In the genomic region with DNA sequence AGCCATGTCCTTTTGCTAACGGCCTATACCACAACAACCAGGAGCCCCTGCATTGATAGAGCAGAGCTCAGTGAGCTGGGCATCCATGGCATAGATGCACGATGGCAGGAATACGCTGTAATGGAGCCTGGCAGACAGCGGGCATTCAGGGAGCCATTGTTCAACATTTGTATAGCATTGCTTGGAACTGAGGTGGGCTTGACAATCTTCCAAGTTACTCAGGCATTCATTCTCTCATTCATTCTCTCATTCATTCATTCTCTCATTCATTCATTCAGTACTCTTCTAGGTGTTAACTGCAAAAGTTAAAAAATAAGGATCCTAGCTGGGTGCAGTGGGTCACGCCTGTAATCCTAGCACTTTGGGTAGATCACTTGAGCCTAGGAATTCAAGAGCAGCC, we compare ENCODE assay signal across 18 cellular contexts.
A peak's percentile ranks its signal among the peaks of the same experiment; 100 is the strongest.
DNase-seq lines count a peak whose midpoint lies in the region; ATAC-seq and TF ChIP-seq lines count a peak whose summit lies in the region.
"Had no signal": no experiment of that assay in that cellular context is flagged by ENCODE, and none has a peak within 500 bp of the region (broad histone marks: within the 10 kb centered on the region; RNA-seq: fewer than 3 reads in every experiment).

No MANE protein-coding gene starts in this region.

- no peaks in the 10 kb centered on the region for H3K27me3 ChIP-seq in heart right ventricle
- H3K27me3 ChIP-seq in adipocyte (replicated peaks; ENCODE audit: control insufficient read depth, insufficient read depth, low read length): no peaks in the 10 kb centered on the region
- no peaks in the 10 kb centered on the region for H3K27me3 ChIP-seq in neuronal stem cell (ENCODE audit: control insufficient read depth in 3 of 3, insufficient read depth in 3 of 3, low read depth in 1 of 3, low read length in 3 of 3)
- H3K27me3 ChIP-seq: BLaER1 treated with 17β-estradiol and CSF1 and Interleukin-3, amounts not matched to agents 10 nM and 100 nM had no signal

- H3K18ac ChIP-seq in neuronal stem cell (ENCODE audit: low read length): no peak overlapping the region

- WGBS in heart right ventricle, 2 donors: 90 to 91% methylated on average over 5 of the region's 5 CpGs
- no CpG with 5 or more reads among the region's 5 CpGs for WGBS in neuronal stem cell (ENCODE audit: extremely low coverage in 2 of 2, insufficient read length in 2 of 2, insufficient replicate concordance in 1 of 2), 2 donors

- H2AFZ ChIP-seq in neuronal stem cell (ENCODE audit: low read length): no peak overlapping the region

- H3K9me3 Mint-ChIP-seq in activated T-helper 2 cell treated with anti-CD3 and anti-CD28 coated beads, Interferon-gamma antibody, Interleukin-2, Interleukin-4, amounts not matched to agents 10 μg/mL and 5 μg/mL and 100 μg/mL, durations not matched to agents 14 hours and 24 hours and 36 hours: no peaks in the 10 kb centered on the region
- H3K9me3 Mint-ChIP-seq: CD8-positive, alpha-beta T cell; HFFc6 had no signal

- no peaks in the 10 kb centered on the region for H3K36me3 Mint-ChIP-seq in activated T-helper 2 cell treated with anti-CD3 and anti-CD28 coated beads, Interferon-gamma antibody, Interleukin-2, Interleukin-4, amounts not matched to agents 10 μg/mL and 5 μg/mL and 100 μg/mL, durations not matched to agents 14 hours and 24 hours and 36 hours (ENCODE audit: low read depth)

- H2BK5ac ChIP-seq in neuronal stem cell (ENCODE audit: low read length): no peak overlapping the region

- H4K8ac ChIP-seq in neuronal stem cell (ENCODE audit: low read depth, low read length): no peak overlapping the region

- no peak overlapping the region for H2BK120ac ChIP-seq in neuronal stem cell (ENCODE audit: low read depth, low read length)

- H3K23ac ChIP-seq in neuronal stem cell (ENCODE audit: low read depth, low read length, poor library complexity): no peak overlapping the region

- no peak for DNase-seq in heart right ventricle
- DNase-seq in left ventricle myocardium superior: no peak
- DNase-seq in adipocyte (ENCODE audit: low read depth): no peak
- no peak for DNase-seq in neuronal stem cell (ENCODE audit: low spot score)
- DNase-seq in GM10266 (ENCODE audit: extremely low spot score): no peak
- no peak for DNase-seq in activated T-helper 2 cell treated with anti-CD3 and anti-CD28 coated beads, Interferon-gamma antibody, Interleukin-2, Interleukin-4, amounts not matched to agents 10 μg/mL and 5 μg/mL and 100 μg/mL, durations not matched to agents 14 hours and 24 hours and 36 hours (ENCODE audit: low spot score)
- DNase-seq: 8988T; Calu3; CD8-positive, alpha-beta T cell; GF-D8; GOT3; H7; HFFc6; IMR-90 had no signal

- no peak overlapping the region for H2AK5ac ChIP-seq in neuronal stem cell (ENCODE audit: low read depth, low read length)

- intact Hi-C loops in heart right ventricle (cut with DNase I): loop anchor here in 2 of 10 donors (10.0 kb wide), 1 partner anchor 88 kb away; the partner anchor contains the start of gene MYL12A (in 2 of the 2)
- intact Hi-C loops in left ventricle myocardium superior (cut with micrococcal nuclease): no loop called here
- intact Hi-C loops in activated T-helper 2 cell treated with anti-CD3 and anti-CD28 coated beads, Interferon-gamma antibody, Interleukin-2, Interleukin-4, amounts not matched to agents 10 μg/mL and 5 μg/mL and 100 μg/mL, durations not matched to agents 14 hours and 24 hours and 36 hours (cut with micrococcal nuclease): no loop called here

- no peaks in the 10 kb centered on the region for H3K27me3 Mint-ChIP-seq in activated T-helper 2 cell treated with anti-CD3 and anti-CD28 coated beads, Interferon-gamma antibody, Interleukin-2, Interleukin-4, amounts not matched to agents 10 μg/mL and 5 μg/mL and 100 μg/mL, durations not matched to agents 14 hours and 24 hours and 36 hours (ENCODE audit: low read depth)
- H3K27me3 Mint-ChIP-seq: B cell had no signal

- H3K4ac ChIP-seq in neuronal stem cell (ENCODE audit: low read length): no peak overlapping the region

- H3K4me3 Mint-ChIP-seq in activated T-helper 2 cell treated with anti-CD3 and anti-CD28 coated beads, Interferon-gamma antibody, Interleukin-2, Interleukin-4, amounts not matched to agents 10 μg/mL and 5 μg/mL and 100 μg/mL, durations not matched to agents 14 hours and 24 hours and 36 hours (ENCODE audit: low read depth): no peak overlapping the region
- H3K4me3 Mint-ChIP-seq: B cell; CD8-positive, alpha-beta T cell; HFFc6 had no signal

- no peak overlapping the region for H3K4me2 ChIP-seq in neuronal stem cell (ENCODE audit: insufficient read depth, low read length, poor library complexity, severe bottlenecking)

- H3K9ac ChIP-seq in adipocyte (ENCODE audit: low read length) (peak overlapping the region; percentile 85), neuronal stem cell (ENCODE audit: low read depth, low read length, poor library complexity) (no peak overlapping the region)
- H3K9ac ChIP-seq: BLaER1 treated with 17β-estradiol and CSF1 and Interleukin-3, amounts not matched to agents 10 nM and 100 nM had no signal

- H3K27ac ChIP-seq in heart right ventricle (peak overlapping the region in 6 of 10 donors; percentile 36 to 69 (median 65)), neuronal stem cell (replicated peaks; ENCODE audit: low read length) (no peak overlapping the region)

- H3K9me3 ChIP-seq in heart right ventricle: no peaks in the 10 kb centered on the region
- no peaks in the 10 kb centered on the region for H3K9me3 ChIP-seq in adipocyte (ENCODE audit: control insufficient read depth, low read length)
- no peaks in the 10 kb centered on the region for H3K9me3 ChIP-seq in neuronal stem cell (replicated peaks in 1 of 2; ENCODE audit: control insufficient read depth in 2 of 2, insufficient read depth in 1 of 2, low read depth in 1 of 2, low read length in 2 of 2)

- H3K4me3 ChIP-seq in heart right ventricle (no peak overlapping the region), adipocyte (ENCODE audit: low read length) (no peak overlapping the region), neuronal stem cell (ENCODE audit: low read length in 2 of 2) (no peak overlapping the region)
- H3K4me3 ChIP-seq: BLaER1 treated with 17β-estradiol and CSF1 and Interleukin-3, amounts not matched to agents 10 nM and 100 nM had no signal

- no peak overlapping the region for H3K27ac Mint-ChIP-seq in activated T-helper 2 cell treated with anti-CD3 and anti-CD28 coated beads, Interferon-gamma antibody, Interleukin-2, Interleukin-4, amounts not matched to agents 10 μg/mL and 5 μg/mL and 100 μg/mL, durations not matched to agents 14 hours and 24 hours and 36 hours
- H3K27ac Mint-ChIP-seq: B cell; CD8-positive, alpha-beta T cell; HFFc6 had no signal

- peaks cover 0 to 78% (median 0%) of the 10 kb centered on the region in 9 donors for H3K36me3 ChIP-seq in heart right ventricle
- no peaks in the 10 kb centered on the region for H3K36me3 ChIP-seq in adipocyte (ENCODE audit: control insufficient read depth, insufficient read depth, low read length, severe bottlenecking)
- H3K36me3 ChIP-seq in neuronal stem cell (replicated peaks in 1 of 2; ENCODE audit: control insufficient read depth in 2 of 2, insufficient read depth in 2 of 2, low read length in 2 of 2): no peaks in the 10 kb centered on the region

- no peak for ATAC-seq in heart right ventricle
- no peak for ATAC-seq in left ventricle myocardium superior
- ATAC-seq in GM18909 (IDR thresholded peaks at IDR 0.05; ENCODE audit: poor library complexity, unreplicated experiment): no peak
- ATAC-seq: CD8-positive, alpha-beta T cell; HCT116 had no signal

- TF ChIP-seq CTCF in heart right ventricle (IDR thresholded peaks at IDR 0.05): no peak
- TF ChIP-seq CTCF in GM10266 (IDR thresholded peaks at IDR 0.05; ENCODE audit: control insufficient read depth, insufficient read depth, low read depth, missing control alignments): no peak

- no peak overlapping the region for H3K14ac ChIP-seq in neuronal stem cell (ENCODE audit: low read length)

- no peak overlapping the region for H2BK12ac ChIP-seq in neuronal stem cell (ENCODE audit: low read length)

- no peaks in the 10 kb centered on the region for H3K79me1 ChIP-seq in neuronal stem cell (ENCODE audit: low read depth, low read length)

- H3K4me1 Mint-ChIP-seq in activated T-helper 2 cell treated with anti-CD3 and anti-CD28 coated beads, Interferon-gamma antibody, Interleukin-2, Interleukin-4, amounts not matched to agents 10 μg/mL and 5 μg/mL and 100 μg/mL, durations not matched to agents 14 hours and 24 hours and 36 hours (ENCODE audit: low read depth): no peaks in the 10 kb centered on the region

- H3K4me1 ChIP-seq in heart right ventricle: peaks cover 3 to 54% (median 38%) of the 10 kb centered on the region in 9 donors
- H3K4me1 ChIP-seq in adipocyte (ENCODE audit: control insufficient read depth, insufficient read depth, low read length): peaks cover 36% of the 10 kb centered on the region
- no peaks in the 10 kb centered on the region for H3K4me1 ChIP-seq in neuronal stem cell (ENCODE audit: control insufficient read depth in 2 of 2, insufficient read depth in 1 of 2, low read depth in 1 of 2, low read length in 2 of 2)

- peak overlapping the region; percentile 68 for H4K91ac ChIP-seq in neuronal stem cell (ENCODE audit: low read depth, low read length, poor library complexity)

- H2BK15ac ChIP-seq in neuronal stem cell (ENCODE audit: low read length): no peak overlapping the region
